In the genomic region with DNA sequence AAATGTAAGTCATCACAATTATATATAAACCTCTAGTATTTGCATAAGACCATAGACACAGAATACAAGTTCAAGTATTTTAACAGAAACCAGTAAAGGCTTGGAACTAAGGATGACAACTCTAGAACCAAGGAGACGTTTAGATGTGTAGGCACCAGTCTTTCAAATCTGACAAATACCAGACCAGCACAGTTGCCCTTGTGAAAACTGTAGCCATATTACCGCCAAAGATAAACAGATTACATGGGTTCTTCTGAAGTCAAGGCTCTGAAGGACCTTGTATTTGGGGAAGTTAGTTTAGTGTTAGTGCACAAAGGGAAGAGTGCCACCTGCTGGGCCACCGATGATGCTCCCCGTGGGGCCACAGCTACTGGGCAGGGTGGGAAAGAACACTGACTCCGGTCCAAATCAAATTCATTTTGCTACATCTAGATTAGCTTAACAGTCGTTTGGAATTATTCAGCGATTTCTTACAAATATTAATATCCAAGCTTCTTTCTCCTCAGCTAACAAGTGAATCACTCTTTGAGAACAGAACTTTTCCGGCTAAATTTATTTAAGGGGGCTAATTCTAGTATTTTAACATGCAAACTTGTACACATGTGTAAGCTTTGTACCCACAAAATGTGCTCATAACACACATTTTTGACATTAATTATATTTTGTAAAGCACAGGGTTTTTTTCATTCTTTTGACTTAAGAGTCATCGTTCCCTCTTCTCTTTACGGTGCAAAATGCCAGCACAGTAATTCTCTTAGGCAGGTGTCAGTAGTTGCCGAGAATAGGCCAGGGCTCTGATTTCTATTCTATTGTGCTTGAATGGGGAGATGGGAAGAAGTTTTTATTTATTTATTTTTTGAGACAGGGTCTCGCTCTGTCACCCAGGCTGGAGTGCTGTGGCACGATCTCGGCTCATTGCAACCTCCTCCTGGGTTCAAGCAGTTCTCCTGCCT, we compare ENCODE assay signal across 1 cellular context.
TF ChIP-seq lines count a peak whose summit lies in the region.

No MANE protein-coding gene starts in this region.

TF ChIP-seq in GM12878, 131 proteins besides CTCF, POLR2A, EP300 and RAD21 (continued from another document):
- TF ChIP-seq NFIC (IDR thresholded peaks at IDR 0.05; ENCODE audit: low read depth, low read length) (no peak), STAT1 (conservative IDR thresholded peaks at IDR 0.05) (no peak), RELA (IDR thresholded peaks at IDR 0.05; ENCODE audit: borderline replicate concordance, partially characterized antibody) (peak; percentile 48), FOXM1 (IDR thresholded peaks at IDR 0.05; ENCODE audit: low read depth, low read length) (peak; percentile 61; the same call in 1 of the 2 replicates), NFXL1 (IDR thresholded peaks at IDR 0.05; ENCODE audit: borderline replicate concordance) (no peak), YY1 (IDR thresholded peaks at IDR 0.05; ENCODE audit: low read depth, low read length) (peak; percentile 63; the same call in 1 of the 2 replicates), NBN (IDR thresholded peaks at IDR 0.05) (0 out of 2 replicates have a peak, but pooled peaks have one; percentile 36), JUNB (IDR thresholded peaks at IDR 0.05) (no peak), NR2C2 (IDR thresholded peaks at IDR 0.05; ENCODE audit: borderline replicate concordance, control insufficient read depth, insufficient read length, low read depth) (no peak), RAD51 (IDR thresholded peaks at IDR 0.05) (no peak), SP1 (IDR thresholded peaks at IDR 0.05; ENCODE audit: low read depth, low read length) (no peak), CEBPB (IDR thresholded peaks at IDR 0.05; ENCODE audit: borderline replicate concordance in 1 of 2, low read depth in 2 of 2, low read length in 2 of 2) (no peak), TBL1XR1 (IDR thresholded peaks at IDR 0.05; ENCODE audit: low read depth, low read length) (no peak), RUNX3 (IDR thresholded peaks at IDR 0.05; ENCODE audit: low read length) (peak; percentile 14; the same call in 1 of the 2 replicates), CHD1 (IDR thresholded peaks at IDR 0.05; ENCODE audit: low read depth, low read length) (no peak)
- TF ChIP-seq, protein P1, sequence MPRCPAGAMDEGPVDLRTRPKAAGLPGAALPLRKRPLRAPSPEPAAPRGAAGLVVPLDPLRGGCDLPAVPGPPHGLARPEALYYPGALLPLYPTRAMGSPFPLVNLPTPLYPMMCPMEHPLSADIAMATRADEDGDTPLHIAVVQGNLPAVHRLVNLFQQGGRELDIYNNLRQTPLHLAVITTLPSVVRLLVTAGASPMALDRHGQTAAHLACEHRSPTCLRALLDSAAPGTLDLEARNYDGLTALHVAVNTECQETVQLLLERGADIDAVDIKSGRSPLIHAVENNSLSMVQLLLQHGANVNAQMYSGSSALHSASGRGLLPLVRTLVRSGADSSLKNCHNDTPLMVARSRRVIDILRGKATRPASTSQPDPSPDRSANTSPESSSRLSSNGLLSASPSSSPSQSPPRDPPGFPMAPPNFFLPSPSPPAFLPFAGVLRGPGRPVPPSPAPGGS (IDR thresholded peaks at IDR 0.05; ENCODE audit: borderline replicate concordance, insufficient read depth, low read depth, low read length, poor library complexity, severe bottlenecking) = no peak
